7 cellular contexts compared by ENCODE assay signal in the genomic region with DNA sequence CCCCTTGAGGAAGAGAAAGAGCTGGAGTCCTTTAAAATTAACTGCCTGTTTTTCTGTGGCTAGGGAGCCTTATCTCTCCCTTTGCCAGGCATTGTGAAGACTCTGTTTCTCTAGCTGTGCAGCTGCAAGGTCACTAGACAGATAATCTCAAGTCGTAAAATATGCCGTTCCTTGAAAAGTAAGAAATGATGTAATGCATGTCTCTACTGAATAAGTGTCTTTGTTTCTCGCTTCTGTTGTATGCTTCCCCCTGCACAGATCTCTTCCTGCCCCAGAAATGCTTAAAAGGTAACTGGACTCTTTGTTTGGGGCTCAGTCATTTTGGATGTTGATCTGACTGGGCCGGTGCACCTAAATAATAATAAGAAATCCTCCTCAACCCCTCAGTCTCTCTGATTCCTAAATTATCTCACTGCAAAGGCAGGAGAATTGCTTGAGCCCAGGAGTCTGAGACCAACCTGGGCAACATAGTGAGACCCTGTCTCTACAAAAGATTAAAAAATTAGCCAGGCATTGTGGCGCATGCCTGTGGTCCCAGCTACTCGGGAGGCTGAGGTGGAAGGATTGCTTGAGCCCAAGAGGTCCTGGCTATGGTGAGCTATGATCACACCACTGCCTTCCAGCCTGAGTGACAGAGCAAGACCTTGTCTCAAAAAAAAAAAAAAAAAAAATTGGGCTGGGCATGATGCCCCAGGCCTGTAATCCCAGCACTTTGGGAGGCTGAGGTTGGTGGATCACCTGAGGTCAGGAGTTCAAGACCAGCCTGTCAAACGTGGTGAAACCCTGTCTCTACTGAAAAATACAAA. TPM values are rescaled to one million over a fixed set of nuclear protein-coding genes. Genes with fewer than 3 reads are reported as not detected.
"Had no signal": no experiment of that assay in that cellular context is flagged by ENCODE, and none has a peak within 500 bp of the region (broad histone marks: within the 10 kb centered on the region; RNA-seq: fewer than 3 reads in every experiment).

No MANE protein-coding gene starts in this region.

RNA-seq across cellular contexts. Expression of gene CYP2A6, which starts 16.3 kb away (rescaled TPM):
- total RNA-seq: frontal cortex, kidney, left ventricle myocardium superior, myocyte, right atrium auricular region, SJCRH30 had no signal
- polyA plus RNA-seq: heart left ventricle had no signal

RNA-seq across cellular contexts. Expression of gene CYP2A7, which starts 48.1 kb away (rescaled TPM):
- total RNA-seq: frontal cortex, heart left ventricle, kidney, left ventricle myocardium superior, myocyte, right atrium auricular region, SJCRH30 had no signal
- polyA plus RNA-seq: heart left ventricle had no signal

RNA-seq across cellular contexts. Expression of gene MIA, which starts 58.6 kb away (rescaled TPM):
- total RNA-seq: frontal cortex, myocyte, SJCRH30 had no signal
